In genomic region chr2:96112501-96113366, GRCh38 we compare ENCODE assay signal across 2 cellular contexts.
TF ChIP-seq lines count a peak whose summit lies in the region.

No MANE protein-coding gene starts in this region.

TF ChIP-seq in HEK293, 187 proteins besides CTCF, POLR2A, EP300 and RAD21:
- peak; percentile 73 for TF ChIP-seq SP2 (tag by site-specific recombination; IDR thresholded peaks at IDR 0.05)
- no peak for TF ChIP-seq ZNF10 (tag by site-specific recombination; IDR thresholded peaks at IDR 0.05)
- 0 out of 2 replicates have a peak, but pooled peaks have one; percentile 6 for TF ChIP-seq SP3 (tag by site-specific recombination; IDR thresholded peaks at IDR 0.05)

TF ChIP-seq in HepG2, 621 proteins besides CTCF, POLR2A, EP300 and RAD21:
- TF ChIP-seq CEBPB (IDR thresholded peaks at IDR 0.05; ENCODE audit: borderline replicate concordance, low read depth, low read length) = peak; percentile 52; the same call in 1 of the 2 replicates
- no peak for TF ChIP-seq ZNF18 (CRISPR knock-in tag; IDR thresholded peaks at IDR 0.05; ENCODE audit: insufficient replicate concordance)
